ENCODE assay signal across 29 cellular contexts in the genomic region with DNA sequence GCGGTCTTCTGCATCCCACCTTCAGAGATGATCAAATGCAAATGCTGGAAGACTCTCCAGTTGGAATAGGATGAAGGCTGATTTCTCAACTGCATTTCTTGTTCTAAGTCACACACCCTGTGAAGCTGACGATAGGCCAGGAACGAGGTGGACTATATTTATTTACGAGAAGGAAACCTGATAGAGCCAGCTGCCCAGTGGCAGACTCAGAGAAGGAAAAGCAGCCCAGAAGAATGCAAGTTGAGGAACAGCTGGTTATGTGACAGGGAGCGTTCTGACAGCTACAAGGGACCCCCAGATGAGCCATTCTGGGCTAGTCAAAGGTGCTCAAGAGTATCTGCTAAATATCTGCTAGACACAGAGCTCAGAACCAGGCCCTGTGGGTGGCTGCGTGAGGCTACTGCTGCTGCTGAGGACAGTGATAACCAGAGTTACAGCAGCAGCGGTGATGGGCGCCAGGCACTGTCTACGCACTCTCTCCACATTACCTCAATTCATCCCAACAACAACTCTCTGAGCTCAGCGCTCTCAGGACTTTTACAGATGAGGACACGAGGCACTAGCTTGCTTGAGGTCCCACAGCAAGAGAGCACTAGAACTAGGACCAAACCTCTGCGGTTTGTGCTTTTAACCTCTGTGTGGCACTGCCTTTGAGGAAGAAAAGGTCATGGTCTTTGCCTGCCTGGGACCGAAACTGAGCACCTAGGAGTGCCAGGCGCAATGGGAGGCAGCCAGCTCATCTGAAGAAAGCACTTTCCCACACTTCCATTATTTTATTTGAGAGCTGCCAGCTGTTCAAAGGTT.
DNase-seq lines count a peak whose midpoint lies in the region; ATAC-seq and TF ChIP-seq lines count a peak whose summit lies in the region.
"Had no signal": no experiment of that assay in that cellular context is flagged by ENCODE, and none has a peak within 500 bp of the region (broad histone marks: within the 10 kb centered on the region; RNA-seq: fewer than 3 reads in every experiment).

No MANE protein-coding gene starts in this region.

- intact Hi-C loops in Right ventricle myocardium inferior (cut with DNase I) (no loop called here), cardiac septum (cut with DNase I) (loop anchor here (2.0 to 5.0 kb wide), 2 partner anchors 53 to 110 kb away; no protein-coding TSS in a partner anchor), prostate gland (cut with DNase I) (no loop called here), esophagus muscularis mucosa (cut with DNase I) (no loop called here), PC-9 (cut with micrococcal nuclease; ENCODE audit: unreplicated experiment) (no loop called here)

- no peaks in the 10 kb centered on the region for H3K27me3 ChIP-seq in cardiac muscle cell
- H3K27me3 ChIP-seq in prostate gland (replicated peaks; ENCODE audit: insufficient read depth) = no peaks in the 10 kb centered on the region
- H3K27me3 ChIP-seq in esophagus muscularis mucosa = no peaks in the 10 kb centered on the region
- H3K27me3 ChIP-seq in PC-9 (ENCODE audit: insufficient read depth, low read depth) = no peaks in the 10 kb centered on the region
- H3K27me3 ChIP-seq: BE2C, pancreas, transverse colon had no signal

- H4K20me1 ChIP-seq in PC-9 (ENCODE audit: insufficient read depth) = no peaks in the 10 kb centered on the region

- H3K36me3 ChIP-seq in cardiac muscle cell = no peaks in the 10 kb centered on the region
- H3K36me3 ChIP-seq in prostate gland = no peaks in the 10 kb centered on the region
- H3K36me3 ChIP-seq in esophagus muscularis mucosa = peaks cover 0 to under 1% (median 0%) of the 10 kb centered on the region in 4 donors
- no peaks in the 10 kb centered on the region for H3K36me3 ChIP-seq in PC-9 (ENCODE audit: low read depth)
- H3K36me3 ChIP-seq: BE2C, pancreas, transverse colon had no signal

- H3K4me1 ChIP-seq in cardiac muscle cell (ENCODE audit: low read depth) (peaks cover 91% of the 10 kb centered on the region), prostate gland (replicated peaks) (peaks cover 19% of the 10 kb centered on the region), esophagus muscularis mucosa (peaks cover 50 to 59% (median 53%) of the 10 kb centered on the region in 4 donors), PC-9 (replicated peaks; ENCODE audit: insufficient read depth) (no peaks in the 10 kb centered on the region; the same call in 1 of the 2 replicates)
- H3K4me1 ChIP-seq: A549, pancreas had no signal

- no peaks in the 10 kb centered on the region for H3K79me2 ChIP-seq in PC-9 (ENCODE audit: low read depth)

- no peak overlapping the region for H2AFZ ChIP-seq in PC-9

- H3K9me2 ChIP-seq in PC-9 (ENCODE audit: insufficient read depth) = no peaks in the 10 kb centered on the region

- POLR2A ChIA-PET in PC-9 (lab: Charles Lee; ENCODE audit: unreplicated experiment) = interaction anchor here (0.6 kb wide), 1 partner anchor 448 kb away, joined by 7 read pairs; no protein-coding TSS in a partner anchor

- 46% methylated on average over 14 of the region's 14 CpGs for WGBS in prostate gland
- WGBS in esophagus muscularis mucosa = 85% methylated on average over 14 of the region's 14 CpGs

- H3F3A ChIP-seq in PC-9 (ENCODE audit: insufficient read depth, low read depth) = no peaks in the 10 kb centered on the region

- no peak overlapping the region for H3K4me2 ChIP-seq in PC-9
- H3K4me2 ChIP-seq: A549 had no signal

- peak; percentile 23 for ATAC-seq in Right ventricle myocardium inferior
- ATAC-seq: A549; activated CD8-positive, alpha-beta memory T cell treated with anti-CD3 and anti-CD28 coated beads, Interleukin-2, amount 10 ng/mL, durations not matched to agents 7 days and 5 days; Panc1; stimulated activated memory B cell treated with anti-CD40 and anti-IgM and Interleukin-4, amounts not matched to agents 10 μg/mL and 1 μg/mL and 100 μg/mL, for 72 hours had no signal

- BruUV-seq in PC-9 (replicated peaks; lab: Mats Ljungman, UMichigan) = no TSS peak

- H3K9me3 ChIP-seq in cardiac muscle cell (ENCODE audit: low read depth) (no peaks in the 10 kb centered on the region), prostate gland (no peaks in the 10 kb centered on the region), esophagus muscularis mucosa (no peaks in the 10 kb centered on the region), PC-9 (ENCODE audit: insufficient read depth, low read depth) (no peaks in the 10 kb centered on the region)
- H3K9me3 ChIP-seq: A549, BE2C, pancreas, transverse colon had no signal

- DNase-seq in Right ventricle myocardium inferior (ENCODE audit: missing footprints) (peak; percentile 37), cardiac septum (ENCODE audit: low spot score) (no peak), cardiac muscle cell (ENCODE audit: low read depth in 1 of 2, low spot score in 1 of 2) (no peak), prostate gland (ENCODE audit: low spot score) (peak; percentile 70), esophagus muscularis mucosa (ENCODE audit: extremely low spot score) (no peak), cerebellar cortex (ENCODE audit: low spot score) (no peak), PC-9 (no peak)
- no peak for DNase-seq in activated CD8-positive, alpha-beta memory T cell treated with anti-CD3 and anti-CD28 coated beads, Interleukin-2, amount 50 U/mL, for 4 hours
- DNase-seq: activated CD4-positive, alpha-beta T cell treated with anti-CD3 and anti-CD28 coated beads, Interleukin-2, amount 10 ng/mL, durations not matched to agents 7 days and 5 days; activated CD8-positive, alpha-beta memory T cell treated with anti-CD3 and anti-CD28 coated beads, Interleukin-2, amount 10 ng/mL, durations not matched to agents 7 days and 5 days; activated naive CD4-positive, alpha-beta T cell treated with anti-CD3 and anti-CD28 coated beads, Interleukin-2, amount 50 U/mL, for 16 hours; BE2C; effector CD4-positive, alpha-beta T cell; erythroblast; Kasumi-1; kidney glomerular epithelial cell; mesendoderm; NCI-H1092; NCI-H2029 treated with DMSO at 0.1 percent for 48 hours; NCI-H446 treated with DMSO at 0.1 percent for 48 hours; nephron progenitor cell; NK-92 treated with Interleukin-12 subunit alpha and Interleukin-12 subunit beta, amount 100 ng/mL, for 24 hours; pancreas; stimulated activated CD4-positive, alpha-beta T cell treated with anti-CD3 and anti-CD28 coated beads, Interleukin-2, amount 100 ng/mL, for 24 hours; transverse colon had no signal

- TF ChIP-seq CTCF in cardiac muscle cell (IDR thresholded peaks at IDR 0.05; ENCODE audit: low read depth, low read length) (no peak), prostate gland (IDR thresholded peaks at IDR 0.05) (no peak), esophagus muscularis mucosa (IDR thresholded peaks at IDR 0.05) (no peak), PC-9 (conservative IDR thresholded peaks at IDR 0.05) (no peak)

- CTCF ChIA-PET in PC-9 (lab: Charles Lee) = no interaction called here

- H3K4me3 ChIP-seq in cardiac muscle cell = no peak overlapping the region
- no peak overlapping the region for H3K4me3 ChIP-seq in prostate gland
- no peak overlapping the region for H3K4me3 ChIP-seq in esophagus muscularis mucosa
- H3K4me3 ChIP-seq in PC-9 = no peak overlapping the region
- H3K4me3 ChIP-seq: A549, pancreas, transverse colon had no signal

- H3K27ac ChIP-seq in cardiac muscle cell (peak overlapping the region; percentile 91), prostate gland (peak overlapping the region; percentile 28 to 62), esophagus muscularis mucosa (replicated peaks in 1 of 4) (peak overlapping the region in 1 of 4 donors; percentile 73), PC-9 (no peak overlapping the region)
- H3K27ac ChIP-seq: A549, pancreas, transverse colon, VCaP had no signal

- TF ChIP-seq POLR2A in prostate gland (IDR thresholded peaks at IDR 0.05) (no peak), esophagus muscularis mucosa (IDR thresholded peaks at IDR 0.05; ENCODE audit: low read depth) (no peak)

- no peak for TF ChIP-seq EP300 in esophagus muscularis mucosa (IDR thresholded peaks at IDR 0.05)

Comparison
In these comparisons a context has a peak if more than half of its experiments do, and no peak if none do; other contexts are left out.
1. DNase-seq: peak in Right ventricle myocardium inferior (single experiment) and prostate gland (single experiment); none in cardiac septum (single experiment), cardiac muscle cell (0 of 2), esophagus muscularis mucosa (single experiment), cerebellar cortex (single experiment), PC-9 (0 of 2) and activated CD8-positive, alpha-beta memory T cell treated with anti-CD3 and anti-CD28 coated beads, Interleukin-2, amount 50 U/mL, for 4 hours (single experiment).